In the genomic region with DNA sequence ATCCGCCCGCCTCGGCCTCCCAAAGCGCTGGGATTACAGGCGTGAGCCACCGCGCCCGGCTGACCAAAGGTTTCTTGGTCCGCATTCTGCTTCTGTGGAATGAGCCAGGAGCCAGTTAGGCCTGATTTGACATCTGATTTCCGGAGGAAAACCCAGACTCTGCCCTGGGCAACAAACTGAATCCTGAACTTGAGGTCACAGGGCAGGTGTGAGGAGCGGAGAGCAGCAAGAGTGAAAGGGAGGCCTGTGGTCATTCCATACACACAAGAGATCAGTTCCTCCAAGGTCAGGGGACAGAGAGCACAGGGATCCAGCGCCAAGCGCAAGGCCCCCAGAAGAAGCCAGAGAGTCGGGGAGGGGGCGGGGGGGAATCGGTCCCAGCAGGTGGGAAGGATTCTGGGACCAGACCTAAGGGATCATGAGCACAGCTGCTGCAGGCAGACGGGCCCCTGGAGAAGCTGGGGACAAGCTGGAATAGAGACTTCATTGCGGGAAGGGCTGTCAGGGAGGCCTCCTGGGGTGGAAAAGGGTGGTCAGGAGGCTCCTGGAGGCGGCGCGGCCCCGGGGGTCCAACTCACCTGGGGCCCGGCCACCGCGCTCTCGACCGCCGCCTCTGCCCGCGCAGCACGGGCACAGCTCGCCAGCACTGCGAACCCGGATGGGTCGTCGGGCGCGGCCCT, we compare ENCODE assay signal across 8 cellular contexts. TPM values are rescaled to one million over a fixed set of nuclear protein-coding genes. Genes with fewer than 3 reads are reported as not detected.
A peak's percentile ranks its signal among the peaks of the same experiment; 100 is the strongest.
DNase-seq lines count a peak whose midpoint lies in the region; ATAC-seq and TF ChIP-seq lines count a peak whose summit lies in the region.

No MANE protein-coding gene starts in this region.

- H3K4me3 Mint-ChIP-seq in Calu3 (ENCODE audit: low read depth, unreplicated experiment) = peak overlapping the region; percentile 89
- peak overlapping the region; percentile 97 to 98 (median 98) for H3K4me3 Mint-ChIP-seq in brain

- ATAC-seq in left lung = peak; percentile 2

- H3K9me3 Mint-ChIP-seq in Calu3 (ENCODE audit: low read depth, unreplicated experiment) (no peaks in the 10 kb centered on the region), brain (no peaks in the 10 kb centered on the region)

- intact Hi-C loops in Calu3 (cut with micrococcal nuclease; ENCODE audit: unreplicated experiment) (no loop called here), left lung (cut with DNase I) (no loop called here), tibial artery (cut with DNase I; ENCODE audit: low total_unique reads) (loop anchor here (1.0 kb wide), 1 partner anchor 33 kb away; the partner anchor contains the start of genes EMC6 and TAX1BP3)

- peaks cover 5 to 42% of the 10 kb centered on the region in 2 donors for H3K4me1 ChIP-seq in left lung
- peaks cover 0 to 35% (median 22%) of the 10 kb centered on the region in 4 donors for H3K4me1 ChIP-seq in tibial artery

- H3K4me1 Mint-ChIP-seq in Calu3 (ENCODE audit: low read depth, unreplicated experiment) (no peaks in the 10 kb centered on the region), brain (peaks cover 41% of the 10 kb centered on the region)

- CTCF ChIA-PET in Calu3 (lab: Charles Lee) = interaction anchor here (0.6 to 1.1 kb wide), 2 partner anchors 38 to 587 kb away, joined by 3 to 4 read pairs; no protein-coding TSS in a partner anchor

- H3K9me3 ChIP-seq in left lung (no peaks in the 10 kb centered on the region), tibial artery (no peaks in the 10 kb centered on the region)

- TSS peak; percentile 28 for BruUV-seq in Calu3 (replicated peaks; lab: Mats Ljungman, UMichigan)

- TF ChIP-seq CTCF in Calu3 (IDR thresholded peaks at IDR 0.05; ENCODE audit: unreplicated experiment) (no peak), HL-60 (IDR thresholded peaks at IDR 0.05; ENCODE audit: insufficient read depth, low read length) (no peak), brain (conservative IDR thresholded peaks at IDR 0.05) (no peak), left lung (IDR thresholded peaks at IDR 0.05) (no peak), tibial artery (IDR thresholded peaks at IDR 0.05) (no peak)

- no peaks in the 10 kb centered on the region for H3K27me3 ChIP-seq in HL-60 (ENCODE audit: insufficient read depth, poor library complexity, severe bottlenecking)
- no peaks in the 10 kb centered on the region for H3K27me3 ChIP-seq in left lung
- no peaks in the 10 kb centered on the region for H3K27me3 ChIP-seq in tibial artery

- DNase-seq in Calu3 = peak; percentile 3
- no peak for DNase-seq in HL-60 (ENCODE audit: low read depth in 1 of 2, low spot score in 1 of 2)
- no peak for DNase-seq in left lung
- DNase-seq in tibial artery = no peak
- no peak for DNase-seq in NCI-H1105 (lab: John Stamatoyannopoulos, UW)
- no peak for DNase-seq in GOT3 (lab: John Stamatoyannopoulos, UW)
- no peak for DNase-seq in KG1 (lab: John Stamatoyannopoulos, UW)

- H3K36me3 ChIP-seq in left lung = no peaks in the 10 kb centered on the region
- H3K36me3 ChIP-seq in tibial artery = peaks cover 0 to 15% (median 2%) of the 10 kb centered on the region in 3 donors

- peaks cover 34% of the 10 kb centered on the region for H3K36me3 Mint-ChIP-seq in Calu3 (ENCODE audit: insufficient read depth, unreplicated experiment)
- peaks cover 20% of the 10 kb centered on the region for H3K36me3 Mint-ChIP-seq in brain

- H3K27ac Mint-ChIP-seq in Calu3 (ENCODE audit: unreplicated experiment) (peak overlapping the region; percentile 60), brain (peak overlapping the region; percentile 77 to 92 (median 82))

- H3K27me3 Mint-ChIP-seq in Calu3 (ENCODE audit: unreplicated experiment) (no peaks in the 10 kb centered on the region), brain (no peaks in the 10 kb centered on the region)

- H3K27ac ChIP-seq in HL-60 (replicated peaks) = peak overlapping the region; percentile 93
- peak overlapping the region; percentile 97 to 99 for H3K27ac ChIP-seq in left lung
- peak overlapping the region; percentile 93 to 98 for H3K27ac ChIP-seq in tibial artery

- H3K4me3 ChIP-seq in HL-60 (replicated peaks; ENCODE audit: insufficient read depth, low read length) (peak overlapping the region; percentile 80), left lung (peak overlapping the region; percentile 97 to 98), tibial artery (peak overlapping the region; percentile 92 to 94)

RNA-seq across cellular contexts. Expression of gene SHPK, which starts 0.4 kb away (rescaled TPM):
- total RNA-seq in Calu3 (2022) (8.5 and 9.4 TPM in 2 replicates), left lung (10 to 100 TPM; 11.0 to 13.1 TPM)
- polyA plus RNA-seq in brain (ENCODE audit: insufficient read depth, low read depth, low replicate concordance) = 11.6 TPM

RNA-seq across cellular contexts. Expression of gene CTNS, which starts 0.9 kb away (rescaled TPM):
- total RNA-seq in Calu3 (2022) = 5.1 TPM in 2 replicates
- 9.9 TPM for polyA plus RNA-seq in brain (ENCODE audit: insufficient read depth, low read depth, low replicate concordance)
- 10 to 100 TPM; 20.1 to 30.6 TPM for total RNA-seq in left lung

RNA-seq across cellular contexts. Expression of gene TRPV1, which starts 26.4 kb away (rescaled TPM):
- total RNA-seq in Calu3 (2022) = 9.7 and 10.1 TPM in 2 replicates
- 1.8 TPM for polyA plus RNA-seq in brain (ENCODE audit: insufficient read depth, low read depth, low replicate concordance)
- 1 to 10 TPM; 3.3 to 3.7 TPM for total RNA-seq in left lung

RNA-seq across cellular contexts. Expression of gene TAX1BP3, which starts 32.8 kb away (rescaled TPM):
- 63.9 and 66.1 TPM in 2 replicates for total RNA-seq in Calu3 (2022)
- 85.8 TPM for polyA plus RNA-seq in brain (ENCODE audit: insufficient read depth, low read depth, low replicate concordance)
- total RNA-seq in left lung = 100 to 1,000 TPM; 143 to 194 TPM

RNA-seq across cellular contexts. Expression of gene EMC6, which starts 33.0 kb away (rescaled TPM):
- 38.2 and 42.9 TPM in 2 replicates for total RNA-seq in Calu3 (2022)
- 46.2 TPM for polyA plus RNA-seq in brain (ENCODE audit: insufficient read depth, low read depth, low replicate concordance)
- 10 to 100 TPM; 33.0 to 37.6 TPM for total RNA-seq in left lung
